In the genomic region with DNA sequence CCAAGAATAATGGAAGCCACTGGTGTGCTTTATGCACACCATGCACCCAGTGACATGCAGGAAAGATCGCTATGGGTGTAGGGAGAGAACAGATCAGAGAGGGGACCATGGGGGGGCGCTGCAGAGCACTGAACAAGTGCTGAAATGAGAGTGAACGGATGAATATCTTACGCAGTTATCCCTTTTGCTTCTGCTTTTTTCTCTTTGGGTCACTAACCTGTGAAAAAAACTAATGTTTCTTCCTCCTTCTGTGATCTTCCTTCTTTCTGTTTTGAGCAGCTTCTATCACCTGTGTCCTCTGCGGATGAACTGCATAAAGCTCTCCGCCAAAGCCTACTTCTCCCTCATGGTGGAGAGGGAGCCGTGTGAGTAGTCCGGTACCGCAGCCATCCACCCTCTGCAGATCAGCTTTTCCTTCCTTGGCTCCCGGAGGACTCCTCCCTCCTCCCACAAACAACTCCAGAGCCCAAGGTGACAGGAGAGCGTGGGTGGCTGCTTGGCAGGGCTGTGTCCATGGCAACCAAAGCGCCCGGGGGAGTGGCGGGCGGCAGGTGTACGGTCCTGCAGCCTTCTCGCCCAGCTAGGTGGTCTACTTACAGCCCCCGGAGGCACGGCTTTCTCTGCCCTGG, we compare ENCODE assay signal across 10 cellular contexts.
DNase-seq lines count a peak whose midpoint lies in the region; ATAC-seq and TF ChIP-seq lines count a peak whose summit lies in the region.
"Had no signal": no experiment of that assay in that cellular context is flagged by ENCODE, and none has a peak within 500 bp of the region (broad histone marks: within the 10 kb centered on the region; RNA-seq: fewer than 3 reads in every experiment).

No MANE protein-coding gene starts in this region.

- H3K4me1 ChIP-seq in GM23248 (ENCODE audit: insufficient read depth), result peaks cover 4% of the 10 kb centered on the region; the same call in 1 of the 2 replicates

- in situ Hi-C loops in GM23248 (cut with MboI), result loop anchor here (10.0 kb wide), 1 partner anchor 271 kb away; no protein-coding TSS in a partner anchor

- H4K20me1 ChIP-seq in GM23248 (ENCODE audit: insufficient read depth), result no peaks in the 10 kb centered on the region

- TF ChIP-seq CTCF in GM12873 (IDR thresholded peaks at IDR 0.05; ENCODE audit: insufficient read depth, low read depth, low read length, missing control alignments) (peak; percentile 85), nephron progenitor cell (IDR thresholded peaks at IDR 0.05) (peak; percentile 30)

- H3K9me3 ChIP-seq in GM23248 (ENCODE audit: low read depth), result no peaks in the 10 kb centered on the region

- H3K4me2 ChIP-seq in GM23248 (ENCODE audit: unreplicated experiment), result no peak overlapping the region

- no peaks in the 10 kb centered on the region for H3K36me3 ChIP-seq in GM23248 (ENCODE audit: low read depth)

- H3K27ac ChIP-seq in angular gyrus (ENCODE audit: low read depth, low read length), result peak overlapping the region; percentile 72
- no peak overlapping the region for H3K27ac ChIP-seq in GM23248

- H3K9me2 ChIP-seq in GM23248 (ENCODE audit: insufficient read depth), result no peaks in the 10 kb centered on the region

- no peak overlapping the region for H2AFZ ChIP-seq in GM23248

- no peak overlapping the region for H3K27ac Mint-ChIP-seq in nephron progenitor cell
- H3K27ac Mint-ChIP-seq: activated naive CD8-positive, alpha-beta T cell had no signal

- peaks cover 52% of the 10 kb centered on the region for H3K4me1 Mint-ChIP-seq in nephron progenitor cell

- H3K36me3 Mint-ChIP-seq in nephron progenitor cell (ENCODE audit: low read depth), result no peaks in the 10 kb centered on the region
- H3K36me3 Mint-ChIP-seq: naive thymus-derived CD8-positive, alpha-beta T cell had no signal

- H3K79me2 ChIP-seq in GM23248 (ENCODE audit: insufficient read depth), result no peaks in the 10 kb centered on the region

- H3F3A ChIP-seq in GM23248 (ENCODE audit: insufficient read depth), result peaks cover 4% of the 10 kb centered on the region; the same call in 1 of the 2 replicates

- no peak overlapping the region for H3K4me3 Mint-ChIP-seq in nephron progenitor cell
- H3K4me3 Mint-ChIP-seq: activated naive CD8-positive, alpha-beta T cell had no signal

- no peak overlapping the region for H3K4me3 ChIP-seq in GM23248

- H3K27me3 Mint-ChIP-seq in nephron progenitor cell (ENCODE audit: low read depth, poor library complexity), result peaks cover 23% of the 10 kb centered on the region
- H3K27me3 Mint-ChIP-seq: activated naive CD8-positive, alpha-beta T cell had no signal

- peaks cover 56% of the 10 kb centered on the region for H3K27me3 ChIP-seq in GM23248 (replicated peaks; ENCODE audit: insufficient read depth)

- H3K9ac ChIP-seq in GM23248, result no peak overlapping the region

- no peak for ATAC-seq in GM18870 (IDR thresholded peaks at IDR 0.05; ENCODE audit: unreplicated experiment)

- DNase-seq in HT-29 (ENCODE audit: low spot score) (peak; percentile 29), nephron progenitor cell (peak; percentile 39), HPDE6-E6E7 (ENCODE audit: extremely low spot score) (no peak), GM23248 (no peak), DMS153 treated with DMSO at 0.1 percent for 48 hours (lab: John Stamatoyannopoulos, UW; ENCODE audit: unreplicated experiment) (no peak)

- H3K9me3 Mint-ChIP-seq in nephron progenitor cell, result no peaks in the 10 kb centered on the region
- H3K9me3 Mint-ChIP-seq: naive thymus-derived CD8-positive, alpha-beta T cell had no signal

- WGBS in GM23248 (ENCODE audit: low coverage in 1 of 2, low lambda C conversion rate in 2 of 2, missing lambda C conversion rate in 2 of 2), 2 experiments, result 74 to 83% methylated on average over 19 of the region's 19 CpGs

Comparison
In these comparisons a context has a peak if more than half of its experiments do, and no peak if none do; other contexts are left out.
1. DNase-seq: peak in HT-29 (single experiment) and nephron progenitor cell (single experiment); none in HPDE6-E6E7 (single experiment), GM23248 (single experiment) and DMS153 treated with DMSO at 0.1 percent for 48 hours (single experiment).